In the genomic region with DNA sequence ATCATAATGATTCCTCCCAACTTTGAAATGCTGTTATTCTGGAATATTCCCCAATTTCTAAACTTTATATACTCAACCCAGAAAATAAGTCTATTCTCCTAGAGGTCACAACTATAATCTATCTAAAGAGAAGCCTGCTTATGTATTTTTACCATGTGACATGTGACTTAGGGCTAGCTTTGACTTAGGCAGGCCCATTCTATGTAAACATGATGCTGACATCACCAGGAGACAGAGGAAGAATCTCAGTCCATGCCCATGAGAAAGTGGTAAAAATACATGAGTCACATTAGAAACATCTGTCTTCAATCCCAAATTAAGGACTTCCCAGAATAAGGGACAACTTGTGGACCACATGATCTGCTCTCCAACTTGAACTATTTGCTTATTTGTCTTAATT, we compare ENCODE assay signal across 13 cellular contexts.
DNase-seq lines count a peak whose midpoint lies in the region; ATAC-seq and TF ChIP-seq lines count a peak whose summit lies in the region.
"Had no signal": no experiment of that assay in that cellular context is flagged by ENCODE, and none has a peak within 500 bp of the region (broad histone marks: within the 10 kb centered on the region; RNA-seq: fewer than 3 reads in every experiment).

No MANE protein-coding gene starts in this region.

- TF ChIP-seq CTCF in AG04450 (IDR thresholded peaks at IDR 0.05; ENCODE audit: low read depth, low read length) (no peak), HFF-Myc (IDR thresholded peaks at IDR 0.05; ENCODE audit: low read depth, low read length, missing control alignments) (no peak), brain microvascular endothelial cell (IDR thresholded peaks at IDR 0.05; ENCODE audit: low read depth, low read length, missing control alignments) (no peak), GM13977 (IDR thresholded peaks at IDR 0.05; ENCODE audit: extremely low read depth, insufficient read depth, missing control alignments) (no peak)

- in situ Hi-C loops in brain microvascular endothelial cell (cut with HindIII; ENCODE audit: low pct_ligation_motif_present, low sequenced_read_pairs): no loop called here
- in situ Hi-C loops in GM13977 (cut with MboI; ENCODE audit: low pct_unique_long_range_greater_than_20kb, low sequenced_read_pairs, unreplicated experiment): no loop called here

- H3K9me3 ChIP-seq in AG04450 (ENCODE audit: control insufficient read depth, insufficient read depth, low read length): no peaks in the 10 kb centered on the region
- H3K9me3 ChIP-seq: ovary had no signal

- no peaks in the 10 kb centered on the region for H3K36me3 ChIP-seq in brain microvascular endothelial cell (replicated peaks)
- H3K36me3 ChIP-seq: ovary had no signal

- no peak overlapping the region for H3K27ac ChIP-seq in AG04450 (ENCODE audit: low read depth, low read length)
- H3K27ac ChIP-seq in brain microvascular endothelial cell: peak overlapping the region; percentile 46
- H3K27ac ChIP-seq: C4-2B, ovary had no signal

- POLR2A ChIA-PET in AG04450 (lab: Yijun Ruan, JAX): interaction anchor here (1.3 to 1.4 kb wide), 2 partner anchors 81 to 113 kb away, joined by 4 to 5 read pairs; no protein-coding TSS in a partner anchor

- no peak overlapping the region for H3K4me3 ChIP-seq in AG04450 (ENCODE audit: low read depth, low read length)
- H3K4me3 ChIP-seq in HFF-Myc (replicated peaks; ENCODE audit: low read depth, low read length): no peak overlapping the region
- no peak overlapping the region for H3K4me3 ChIP-seq in brain microvascular endothelial cell (ENCODE audit: low read depth, low read length)
- H3K4me3 ChIP-seq: ovary had no signal

- CTCF ChIA-PET in AG04450 (lab: Charles Lee): no interaction called here

- DNase-seq in AG04450 (ENCODE audit: low read depth, low spot score) (peak; percentile 48), HFF-Myc (ENCODE audit: extremely low read depth, low read depth) (peak; percentile 84), brain microvascular endothelial cell (peak; percentile 70), kidney tubule cell (ENCODE audit: low spot score) (peak; percentile 53), GM13977 (ENCODE audit: low spot score) (no peak), medulla oblongata (ENCODE audit: extremely low spot score) (no peak)
- no peak for DNase-seq in stimulated activated CD4-positive, alpha-beta T cell treated with anti-CD3 and anti-CD28 coated beads, Interleukin-1b, Interleukin-23, amount 100 ng/mL, for 48 hours
- DNase-seq: effector CD8-positive, alpha-beta T cell; ovary; SHP77 treated with DMSO at 0.1 percent for 48 hours; stimulated activated CD4-positive, alpha-beta T cell treated with anti-CD3 and anti-CD28 coated beads, Interleukin-2, amount 100 ng/mL, for 24 hours had no signal

- ATAC-seq in GM21528 (IDR thresholded peaks at IDR 0.05; ENCODE audit: low FRiP score, unreplicated experiment): no peak

- H3K27me3 ChIP-seq in AG04450 (ENCODE audit: control insufficient read depth, insufficient read depth, low read length) (no peaks in the 10 kb centered on the region), brain microvascular endothelial cell (replicated peaks) (no peaks in the 10 kb centered on the region)
- H3K27me3 ChIP-seq: ovary had no signal

Comparison
In these comparisons a context has a peak if more than half of its experiments do, and no peak if none do; other contexts are left out.
1. DNase-seq: peak in AG04450 (single experiment), HFF-Myc (single experiment), brain microvascular endothelial cell (single experiment) and kidney tubule cell (single experiment); none in GM13977 (single experiment), stimulated activated CD4-positive, alpha-beta T cell treated with anti-CD3 and anti-CD28 coated beads, Interleukin-1b, Interleukin-23, amount 100 ng/mL, for 48 hours (single experiment) and medulla oblongata (single experiment).